ENCODE assay signal across 1 cellular context in the genomic region with DNA sequence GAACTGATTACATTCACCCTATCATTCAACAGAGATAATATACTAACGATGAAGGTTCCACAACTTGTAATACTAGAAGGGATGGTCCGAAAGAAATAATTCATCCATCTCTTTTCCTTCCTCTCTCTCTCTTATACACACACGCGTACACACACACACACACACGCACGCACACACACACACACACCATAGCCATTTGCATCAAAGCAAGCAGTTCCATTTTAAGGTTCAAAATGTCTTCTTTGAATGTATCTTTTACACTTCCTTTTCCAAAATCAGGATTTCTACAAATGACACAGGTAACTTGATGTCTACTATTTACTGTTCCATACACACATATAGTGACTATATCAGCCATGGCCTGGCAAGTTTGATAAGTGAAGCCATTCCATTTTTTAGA.
TF ChIP-seq lines count a peak whose summit lies in the region.

No MANE protein-coding gene starts in this region.

TF ChIP-seq in WTC11, 78 proteins besides CTCF, POLR2A, EP300 and RAD21:
- TF ChIP-seq, protein P1, sequence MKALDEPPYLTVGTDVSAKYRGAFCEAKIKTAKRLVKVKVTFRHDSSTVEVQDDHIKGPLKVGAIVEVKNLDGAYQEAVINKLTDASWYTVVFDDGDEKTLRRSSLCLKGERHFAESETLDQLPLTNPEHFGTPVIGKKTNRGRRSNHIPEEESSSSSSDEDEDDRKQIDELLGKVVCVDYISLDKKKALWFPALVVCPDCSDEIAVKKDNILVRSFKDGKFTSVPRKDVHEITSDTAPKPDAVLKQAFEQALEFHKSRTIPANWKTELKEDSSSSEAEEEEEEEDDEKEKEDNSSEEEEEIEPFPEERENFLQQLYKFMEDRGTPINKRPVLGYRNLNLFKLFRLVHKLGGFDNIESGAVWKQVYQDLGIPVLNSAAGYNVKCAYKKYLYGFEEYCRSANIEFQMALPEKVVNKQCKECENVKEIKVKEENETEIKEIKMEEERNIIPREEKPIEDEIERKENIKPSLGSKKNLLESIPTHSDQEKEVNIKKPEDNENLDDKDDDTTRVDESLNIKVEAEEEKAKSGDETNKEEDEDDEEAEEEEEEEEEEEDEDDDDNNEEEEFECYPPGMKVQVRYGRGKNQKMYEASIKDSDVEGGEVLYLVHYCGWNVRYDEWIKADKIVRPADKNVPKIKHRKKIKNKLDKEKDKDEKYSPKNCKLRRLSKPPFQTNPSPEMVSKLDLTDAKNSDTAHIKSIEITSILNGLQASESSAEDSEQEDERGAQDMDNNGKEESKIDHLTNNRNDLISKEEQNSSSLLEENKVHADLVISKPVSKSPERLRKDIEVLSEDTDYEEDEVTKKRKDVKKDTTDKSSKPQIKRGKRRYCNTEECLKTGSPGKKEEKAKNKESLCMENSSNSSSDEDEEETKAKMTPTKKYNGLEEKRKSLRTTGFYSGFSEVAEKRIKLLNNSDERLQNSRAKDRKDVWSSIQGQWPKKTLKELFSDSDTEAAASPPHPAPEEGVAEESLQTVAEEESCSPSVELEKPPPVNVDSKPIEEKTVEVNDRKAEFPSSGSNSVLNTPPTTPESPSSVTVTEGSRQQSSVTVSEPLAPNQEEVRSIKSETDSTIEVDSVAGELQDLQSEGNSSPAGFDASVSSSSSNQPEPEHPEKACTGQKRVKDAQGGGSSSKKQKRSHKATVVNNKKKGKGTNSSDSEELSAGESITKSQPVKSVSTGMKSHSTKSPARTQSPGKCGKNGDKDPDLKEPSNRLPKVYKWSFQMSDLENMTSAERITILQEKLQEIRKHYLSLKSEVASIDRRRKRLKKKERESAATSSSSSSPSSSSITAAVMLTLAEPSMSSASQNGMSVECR (CRISPR knock-in tag; IDR thresholded peaks at IDR 0.05; ENCODE audit: borderline replicate concordance): no peak
- TF ChIP-seq MYBL2 (CRISPR knock-in tag; IDR thresholded peaks at IDR 0.05) (no peak), MXD4 (CRISPR knock-in tag; IDR thresholded peaks at IDR 0.05; ENCODE audit: borderline replicate concordance) (no peak), CREM (CRISPR knock-in tag; IDR thresholded peaks at IDR 0.05) (no peak), ZNF317 (CRISPR knock-in tag; IDR thresholded peaks at IDR 0.05; ENCODE audit: borderline replicate concordance, low read depth) (no peak), FOXK1 (CRISPR knock-in tag; IDR thresholded peaks at IDR 0.05) (no peak), HMGA2 (CRISPR knock-in tag; IDR thresholded peaks at IDR 0.05) (no peak), NR3C1 (CRISPR knock-in tag; conservative IDR thresholded peaks at IDR 0.05; ENCODE audit: low read depth) (no peak), ZNF232 (CRISPR knock-in tag; IDR thresholded peaks at IDR 0.05) (no peak), PRRX2 (CRISPR knock-in tag; IDR thresholded peaks at IDR 0.05) (no peak)
- TF ChIP-seq, protein P2, sequence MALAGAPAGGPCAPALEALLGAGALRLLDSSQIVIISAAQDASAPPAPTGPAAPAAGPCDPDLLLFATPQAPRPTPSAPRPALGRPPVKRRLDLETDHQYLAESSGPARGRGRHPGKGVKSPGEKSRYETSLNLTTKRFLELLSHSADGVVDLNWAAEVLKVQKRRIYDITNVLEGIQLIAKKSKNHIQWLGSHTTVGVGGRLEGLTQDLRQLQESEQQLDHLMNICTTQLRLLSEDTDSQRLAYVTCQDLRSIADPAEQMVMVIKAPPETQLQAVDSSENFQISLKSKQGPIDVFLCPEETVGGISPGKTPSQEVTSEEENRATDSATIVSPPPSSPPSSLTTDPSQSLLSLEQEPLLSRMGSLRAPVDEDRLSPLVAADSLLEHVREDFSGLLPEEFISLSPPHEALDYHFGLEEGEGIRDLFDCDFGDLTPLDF (CRISPR knock-in tag; IDR thresholded peaks at IDR 0.05): no peak
- TF ChIP-seq, protein P3, sequence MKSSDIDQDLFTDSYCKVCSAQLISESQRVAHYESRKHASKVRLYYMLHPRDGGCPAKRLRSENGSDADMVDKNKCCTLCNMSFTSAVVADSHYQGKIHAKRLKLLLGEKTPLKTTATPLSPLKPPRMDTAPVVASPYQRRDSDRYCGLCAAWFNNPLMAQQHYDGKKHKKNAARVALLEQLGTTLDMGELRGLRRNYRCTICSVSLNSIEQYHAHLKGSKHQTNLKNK (CRISPR knock-in tag; IDR thresholded peaks at IDR 0.05): no peak
- TF ChIP-seq, protein P4, sequence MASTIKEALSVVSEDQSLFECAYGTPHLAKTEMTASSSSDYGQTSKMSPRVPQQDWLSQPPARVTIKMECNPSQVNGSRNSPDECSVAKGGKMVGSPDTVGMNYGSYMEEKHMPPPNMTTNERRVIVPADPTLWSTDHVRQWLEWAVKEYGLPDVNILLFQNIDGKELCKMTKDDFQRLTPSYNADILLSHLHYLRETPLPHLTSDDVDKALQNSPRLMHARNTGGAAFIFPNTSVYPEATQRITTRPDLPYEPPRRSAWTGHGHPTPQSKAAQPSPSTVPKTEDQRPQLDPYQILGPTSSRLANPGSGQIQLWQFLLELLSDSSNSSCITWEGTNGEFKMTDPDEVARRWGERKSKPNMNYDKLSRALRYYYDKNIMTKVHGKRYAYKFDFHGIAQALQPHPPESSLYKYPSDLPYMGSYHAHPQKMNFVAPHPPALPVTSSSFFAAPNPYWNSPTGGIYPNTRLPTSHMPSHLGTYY (CRISPR knock-in tag; IDR thresholded peaks at IDR 0.05): no peak
- TF ChIP-seq, protein P5, sequence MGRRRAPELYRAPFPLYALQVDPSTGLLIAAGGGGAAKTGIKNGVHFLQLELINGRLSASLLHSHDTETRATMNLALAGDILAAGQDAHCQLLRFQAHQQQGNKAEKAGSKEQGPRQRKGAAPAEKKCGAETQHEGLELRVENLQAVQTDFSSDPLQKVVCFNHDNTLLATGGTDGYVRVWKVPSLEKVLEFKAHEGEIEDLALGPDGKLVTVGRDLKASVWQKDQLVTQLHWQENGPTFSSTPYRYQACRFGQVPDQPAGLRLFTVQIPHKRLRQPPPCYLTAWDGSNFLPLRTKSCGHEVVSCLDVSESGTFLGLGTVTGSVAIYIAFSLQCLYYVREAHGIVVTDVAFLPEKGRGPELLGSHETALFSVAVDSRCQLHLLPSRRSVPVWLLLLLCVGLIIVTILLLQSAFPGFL (CRISPR knock-in tag; IDR thresholded peaks at IDR 0.05; ENCODE audit: borderline replicate concordance): no peak
- TF ChIP-seq, protein P6, sequence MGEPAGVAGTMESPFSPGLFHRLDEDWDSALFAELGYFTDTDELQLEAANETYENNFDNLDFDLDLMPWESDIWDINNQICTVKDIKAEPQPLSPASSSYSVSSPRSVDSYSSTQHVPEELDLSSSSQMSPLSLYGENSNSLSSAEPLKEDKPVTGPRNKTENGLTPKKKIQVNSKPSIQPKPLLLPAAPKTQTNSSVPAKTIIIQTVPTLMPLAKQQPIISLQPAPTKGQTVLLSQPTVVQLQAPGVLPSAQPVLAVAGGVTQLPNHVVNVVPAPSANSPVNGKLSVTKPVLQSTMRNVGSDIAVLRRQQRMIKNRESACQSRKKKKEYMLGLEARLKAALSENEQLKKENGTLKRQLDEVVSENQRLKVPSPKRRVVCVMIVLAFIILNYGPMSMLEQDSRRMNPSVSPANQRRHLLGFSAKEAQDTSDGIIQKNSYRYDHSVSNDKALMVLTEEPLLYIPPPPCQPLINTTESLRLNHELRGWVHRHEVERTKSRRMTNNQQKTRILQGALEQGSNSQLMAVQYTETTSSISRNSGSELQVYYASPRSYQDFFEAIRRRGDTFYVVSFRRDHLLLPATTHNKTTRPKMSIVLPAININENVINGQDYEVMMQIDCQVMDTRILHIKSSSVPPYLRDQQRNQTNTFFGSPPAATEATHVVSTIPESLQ (CRISPR knock-in tag; IDR thresholded peaks at IDR 0.05): no peak
